ENCODE assay signal across 9 cellular contexts in genomic region chr6:139534472-139535115, GRCh38.
DNase-seq lines count a peak whose midpoint lies in the region; ATAC-seq lines count a peak whose summit lies in the region.
"Had no signal": no experiment of that assay in that cellular context is flagged by ENCODE, and none has a peak within 500 bp of the region (broad histone marks: within the 10 kb centered on the region; RNA-seq: fewer than 3 reads in every experiment).

No MANE protein-coding gene starts in this region.

- peaks cover 13% of the 10 kb centered on the region for H3K4me1 ChIP-seq in CD4-positive, CD25-positive, alpha-beta regulatory T cell (ENCODE audit: control insufficient read depth, insufficient read depth, low read length, poor library complexity, severe bottlenecking)
- peaks cover 22 to 28% of the 10 kb centered on the region in 2 donors for H3K4me1 ChIP-seq in mucosa of rectum (ENCODE audit: control insufficient read depth in 2 of 2, insufficient read depth in 2 of 2, low read length in 2 of 2)

- no peaks in the 10 kb centered on the region for H3K9me3 ChIP-seq in CD4-positive, CD25-positive, alpha-beta regulatory T cell (ENCODE audit: control insufficient read depth in 2 of 2, low read length in 2 of 2)
- H3K9me3 ChIP-seq in mucosa of rectum (ENCODE audit: control insufficient read depth in 2 of 2, low read length in 2 of 2): no peaks in the 10 kb centered on the region

- H3K36me3 ChIP-seq in CD4-positive, CD25-positive, alpha-beta regulatory T cell (ENCODE audit: control insufficient read depth, insufficient read depth, low read length): no peaks in the 10 kb centered on the region
- H3K36me3 ChIP-seq in mucosa of rectum (ENCODE audit: control insufficient read depth in 2 of 2, insufficient read depth in 2 of 2, low read length in 2 of 2): no peaks in the 10 kb centered on the region

- H3K9me3 Mint-ChIP-seq in CD4-positive, CD25-positive, alpha-beta regulatory T cell: no peaks in the 10 kb centered on the region
- peaks cover 1% of the 10 kb centered on the region for H3K9me3 Mint-ChIP-seq in activated T-helper 17 cell treated with anti-CD3 and anti-CD28 coated beads, Interleukin-2, amount 50 U/mL, for 72 hours

- H3K27ac ChIP-seq in CD4-positive, CD25-positive, alpha-beta regulatory T cell (ENCODE audit: insufficient read depth, low read length, poor library complexity, severe bottlenecking): peak overlapping the region; percentile 45
- H3K27ac ChIP-seq in mucosa of rectum (ENCODE audit: low read depth in 2 of 2, low read length in 2 of 2): peak overlapping the region; percentile 79 to 88

- peaks cover 12 to 32% (median 23%) of the 10 kb centered on the region in 4 donors for H3K4me1 Mint-ChIP-seq in CD4-positive, CD25-positive, alpha-beta regulatory T cell
- peaks cover 32% of the 10 kb centered on the region for H3K4me1 Mint-ChIP-seq in activated T-helper 17 cell treated with anti-CD3 and anti-CD28 coated beads, Interleukin-2, amount 50 U/mL, for 72 hours

- intact Hi-C loops in posterior cingulate gyrus (cut with DNase I): no loop called here

- no peaks in the 10 kb centered on the region for H3K36me3 Mint-ChIP-seq in CD4-positive, CD25-positive, alpha-beta regulatory T cell
- no peaks in the 10 kb centered on the region for H3K36me3 Mint-ChIP-seq in activated T-helper 17 cell treated with anti-CD3 and anti-CD28 coated beads, Interleukin-2, amount 50 U/mL, for 72 hours (ENCODE audit: low read depth)

- no peaks in the 10 kb centered on the region for H3K27me3 ChIP-seq in CD4-positive, CD25-positive, alpha-beta regulatory T cell (ENCODE audit: control insufficient read depth, insufficient read depth, low read length)
- H3K27me3 ChIP-seq in mucosa of rectum (ENCODE audit: control insufficient read depth in 2 of 2, insufficient read depth in 2 of 2, low read length in 2 of 2): no peaks in the 10 kb centered on the region

- peak overlapping the region in 1 of 4 donors; percentile 28 for H3K4me3 Mint-ChIP-seq in CD4-positive, CD25-positive, alpha-beta regulatory T cell
- H3K4me3 Mint-ChIP-seq in activated T-helper 17 cell treated with anti-CD3 and anti-CD28 coated beads, Interleukin-2, amount 50 U/mL, for 72 hours: peak overlapping the region; percentile 76

- in situ Hi-C loops in G401 (cut with HindIII; ENCODE audit: low sequenced_read_pairs): no loop called here

- no peaks in the 10 kb centered on the region for H3K27me3 Mint-ChIP-seq in CD4-positive, CD25-positive, alpha-beta regulatory T cell
- no peaks in the 10 kb centered on the region for H3K27me3 Mint-ChIP-seq in activated T-helper 17 cell treated with anti-CD3 and anti-CD28 coated beads, Interleukin-2, amount 50 U/mL, for 72 hours

- ATAC-seq in CD4-positive, CD25-positive, alpha-beta regulatory T cell (ENCODE audit: low read depth in 2 of 2): no peak
- peak; percentile 51 for ATAC-seq in HG02884 (IDR thresholded peaks at IDR 0.05; ENCODE audit: unreplicated experiment)
- ATAC-seq in activated T-helper 17 cell treated with anti-CD3 and anti-CD28 coated beads, Interleukin-2, amount 50 U/mL, for 72 hours (replicated peaks): peak; percentile 23
- no peak for ATAC-seq in HG03108 (IDR thresholded peaks at IDR 0.05; ENCODE audit: unreplicated experiment)
- no peak for ATAC-seq in GM18858 (IDR thresholded peaks at IDR 0.05; ENCODE audit: unreplicated experiment)

- peak overlapping the region; percentile 23 for H3K4me3 ChIP-seq in CD4-positive, CD25-positive, alpha-beta regulatory T cell (ENCODE audit: low read depth, low read length)
- peak overlapping the region; percentile 57 to 72 for H3K4me3 ChIP-seq in mucosa of rectum (ENCODE audit: low read length in 2 of 2)

- H3K27ac Mint-ChIP-seq in CD4-positive, CD25-positive, alpha-beta regulatory T cell: peak overlapping the region in 2 of 3 donors; percentile 21 to 65
- peak overlapping the region; percentile 83 for H3K27ac Mint-ChIP-seq in activated T-helper 17 cell treated with anti-CD3 and anti-CD28 coated beads, Interleukin-2, amount 50 U/mL, for 72 hours

- H3K9ac ChIP-seq in mucosa of rectum (ENCODE audit: low read depth in 1 of 2, low read length in 2 of 2): peak overlapping the region; percentile 55 to 61

- peak in 1 of 3 donors; percentile 13 for DNase-seq in CD4-positive, CD25-positive, alpha-beta regulatory T cell
- DNase-seq in posterior cingulate gyrus (no peak), G401 (ENCODE audit: low spot score) (no peak)
- DNase-seq: activated CD4-positive, alpha-beta T cell treated with anti-CD3 and anti-CD28 coated beads for 1 hour had no signal

Comparison
In these comparisons a context has a peak if more than half of its experiments do, and no peak if none do; other contexts are left out.
1. ATAC-seq: peak in HG02884 (single experiment) and activated T-helper 17 cell treated with anti-CD3 and anti-CD28 coated beads, Interleukin-2, amount 50 U/mL, for 72 hours (single experiment); none in CD4-positive, CD25-positive, alpha-beta regulatory T cell (0 of 2), HG03108 (single experiment) and GM18858 (single experiment).